Comparison of ENCODE assay signal across 31 cellular contexts in the genomic region with DNA sequence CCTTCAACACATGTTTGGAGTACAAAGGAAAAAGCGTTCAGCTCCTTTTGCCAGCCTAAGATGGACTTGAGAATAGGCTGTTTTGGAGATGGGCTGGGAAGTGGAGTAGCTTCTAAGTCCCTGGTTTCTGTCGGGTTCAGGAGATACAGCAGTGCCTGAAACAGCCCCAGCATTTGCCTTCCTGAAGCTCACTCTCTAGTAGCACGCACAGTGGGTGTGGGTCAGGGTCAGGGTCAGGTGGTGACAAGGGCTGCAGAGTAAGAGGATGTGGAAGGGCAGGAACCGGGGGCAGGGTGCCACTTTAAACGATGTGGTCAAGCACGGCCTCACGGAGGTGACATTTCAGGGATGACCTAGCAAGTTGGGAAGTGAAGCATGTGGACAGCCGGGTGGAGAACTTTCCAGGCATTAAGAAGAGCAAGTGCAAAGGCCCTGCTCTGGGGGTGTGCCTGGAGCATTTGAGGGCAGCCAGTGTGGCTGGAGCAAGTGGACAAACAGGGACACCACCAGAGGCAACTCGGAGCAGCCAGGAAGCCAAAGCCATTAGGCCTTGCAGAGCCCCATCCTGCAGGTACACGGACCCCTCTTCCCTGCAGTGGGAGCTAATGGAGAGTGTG.
"Had no signal": no experiment of that assay in that cellular context is flagged by ENCODE, and none has a peak within 500 bp of the region (broad histone marks: within the 10 kb centered on the region; RNA-seq: fewer than 3 reads in every experiment).

No MANE protein-coding gene starts in this region.

- H3K27ac ChIP-seq: epithelial cell of prostate, foreskin keratinocyte, heart right ventricle, neutrophil, parathyroid adenoma, suprapubic skin, transverse colon, upper lobe of right lung, uterus had no signal

- H3K27me3 ChIP-seq: heart right ventricle, neutrophil, suprapubic skin, transverse colon, upper lobe of right lung, uterus had no signal

- H3K4me1 Mint-ChIP-seq: memory B cell; naive B cell; stimulated activated naive CD8-positive, alpha-beta T cell treated with anti-CD3 and anti-CD28 coated beads, Interleukin-15, amount 100 ng/mL, for 72 hours had no signal

- H3K27me3 Mint-ChIP-seq: progenitor cell of endocrine pancreas; stimulated activated naive CD8-positive, alpha-beta T cell treated with anti-CD3 and anti-CD28 coated beads, Interleukin-15, amount 100 ng/mL, for 72 hours had no signal

- H3K4me3 ChIP-seq: heart right ventricle, lung, mucosa of descending colon, smooth muscle cell, suprapubic skin, transverse colon, upper lobe of right lung, uterus had no signal

- H3K27ac Mint-ChIP-seq: memory B cell; naive B cell; natural killer cell treated with Interleukin-12 subunit alpha and Interleukin-12 subunit beta and Interleukin-15 and Interleukin-18, amount 100 ng/mL, for 72 hours; progenitor cell of endocrine pancreas had no signal

- H3K4me1 ChIP-seq: foreskin keratinocyte, uterus had no signal

- DNase-seq: cerebellar nuclear complex; cortex of kidney; effector CD4-positive, alpha-beta T cell; glutamatergic neuron; heart right ventricle; hippocampal formation; kidney glomerular epithelial cell; mucosa of descending colon; naive B cell; stimulated activated CD4-positive, alpha-beta T cell treated with anti-CD3 and anti-CD28 coated beads, Interleukin-12 subunit alpha, Interleukin-12 subunit beta, amount 100 ng/mL, for 4 hours; stimulated activated CD4-positive, alpha-beta T cell treated with anti-CD3 and anti-CD28 coated beads, Interleukin-1b, Interleukin-23, amount 100 ng/mL, for 48 hours; stimulated activated CD4-positive, alpha-beta T cell treated with anti-CD3 and anti-CD28 coated beads, Interleukin-4, amount 100 ng/mL, for 1 hour; stimulated activated CD8-positive, alpha-beta memory T cell treated with anti-CD3 and anti-CD28 coated beads, Interleukin-4, amount 100 ng/mL, for 48 hours; stimulated activated naive CD4-positive, alpha-beta T cell; stimulated activated naive CD8-positive, alpha-beta T cell treated with anti-CD3 and anti-CD28 coated beads, Interleukin-15, amount 100 ng/mL, for 72 hours; transverse colon; upper lobe of right lung; uterus had no signal

- H3K9me3 Mint-ChIP-seq: memory B cell; natural killer cell treated with Interleukin-12 subunit alpha and Interleukin-12 subunit beta and Interleukin-15 and Interleukin-18, amount 100 ng/mL, for 72 hours had no signal

- H3K36me3 Mint-ChIP-seq: memory B cell; naive B cell; natural killer cell treated with Interleukin-12 subunit alpha and Interleukin-12 subunit beta and Interleukin-15 and Interleukin-18, amount 100 ng/mL, for 72 hours had no signal

- ATAC-seq: esophagus mucosa; heart right ventricle; mucosa of descending colon; natural killer cell treated with Interleukin-12 subunit alpha and Interleukin-12 subunit beta and Interleukin-15 and Interleukin-18, amount 100 ng/mL, for 72 hours; sciatic nerve; stimulated activated naive CD8-positive, alpha-beta T cell treated with anti-CD3 and anti-CD28 coated beads, Interleukin-15, amount 100 ng/mL, for 72 hours; upper lobe of right lung had no signal

- H3K9me3 ChIP-seq: heart right ventricle, mucosa of descending colon, neutrophil, suprapubic skin, transverse colon, upper lobe of right lung, uterus had no signal

- H3K36me3 ChIP-seq: heart right ventricle, neutrophil, suprapubic skin, transverse colon, upper lobe of right lung, uterus had no signal

- H3K4me3 Mint-ChIP-seq: memory B cell; mesothelial cell of epicardium; naive B cell; natural killer cell treated with Interleukin-12 subunit alpha and Interleukin-12 subunit beta and Interleukin-15 and Interleukin-18, amount 100 ng/mL, for 72 hours; stimulated activated naive CD8-positive, alpha-beta T cell treated with anti-CD3 and anti-CD28 coated beads, Interleukin-15, amount 100 ng/mL, for 72 hours had no signal
